In the genomic region with DNA sequence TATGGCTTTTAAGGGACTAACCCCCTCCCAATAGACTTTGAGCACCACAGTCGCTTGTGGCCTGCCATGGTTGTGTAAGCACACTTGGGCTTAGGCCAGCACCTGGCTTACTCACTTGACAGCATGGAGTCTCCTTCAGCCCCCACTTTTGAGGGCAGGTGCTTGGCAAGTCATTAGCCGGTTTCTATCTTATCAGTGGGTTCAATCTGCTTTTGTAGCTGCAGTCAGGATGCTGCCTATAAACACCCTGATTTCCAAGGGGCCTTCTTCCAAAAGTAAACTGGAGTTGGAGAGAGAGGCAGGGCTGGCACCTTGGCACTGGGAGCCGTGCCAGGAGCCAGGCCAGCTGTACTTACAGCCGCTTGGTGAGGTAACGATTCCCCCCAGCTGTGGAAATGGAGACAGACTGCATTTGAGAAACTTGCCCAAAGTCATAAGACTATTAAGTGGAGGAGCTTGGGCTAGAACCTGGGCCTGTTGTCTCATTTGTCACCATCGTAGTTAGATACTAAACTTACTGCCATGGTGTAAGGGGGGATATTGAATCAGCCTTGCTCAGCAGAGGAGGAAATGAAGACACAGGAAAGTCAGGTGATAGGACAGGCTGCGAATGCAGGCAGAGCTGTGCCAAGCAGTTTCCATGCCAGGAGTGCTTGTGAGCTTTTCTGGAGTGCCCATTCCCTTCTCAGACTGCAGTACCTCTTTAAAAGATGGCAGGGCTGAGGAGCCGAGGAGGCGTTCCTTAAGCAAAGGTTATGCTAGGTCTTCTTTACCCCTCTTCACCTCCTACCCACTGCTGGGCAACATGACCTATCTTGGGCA, we compare ENCODE assay signal across 9 cellular contexts.
A peak's percentile ranks its signal among the peaks of the same experiment; 100 is the strongest.
DNase-seq lines count a peak whose midpoint lies in the region; ATAC-seq, FAIRE-seq and TF ChIP-seq lines count a peak whose summit lies in the region.
"Had no signal": no experiment of that assay in that cellular context is flagged by ENCODE, and none has a peak within 500 bp of the region (broad histone marks: within the 10 kb centered on the region; RNA-seq: fewer than 3 reads in every experiment).

No MANE protein-coding gene starts in this region.

- no peaks in the 10 kb centered on the region for H3K9me3 Mint-ChIP-seq in WTC11

- DNase-seq in DMS153 treated with DMSO at 0.1 percent for 48 hours (lab: John Stamatoyannopoulos, UW; ENCODE audit: unreplicated experiment) (peak; percentile 89), NCI-H1105 (lab: John Stamatoyannopoulos, UW) (peak; percentile 98), WTC11 (ENCODE audit: low spot score) (no peak), myocyte (ENCODE audit: low read depth) (peak; percentile 19), hippocampal formation (lab: John Stamatoyannopoulos, UW) (no peak), RCC 7860 (ENCODE audit: low spot score) (no peak), HEK293T (ENCODE audit: extremely low spot score) (no peak)
- no peak for DNase-seq in activated CD8-positive, alpha-beta memory T cell treated with anti-CD3 and anti-CD28 coated beads, Interleukin-2, amount 50 U/mL, for 4 hours
- DNase-seq: amniotic stem cell had no signal

- CTCF ChIA-PET in WTC11 (lab: Charles Lee), result interaction anchor here (0.7 to 10.5 kb wide), 3 partner anchors 16 to 63 kb away, joined by 3 to 54 read pairs (median 3); no protein-coding TSS in a partner anchor
- CTCF ChIA-PET in HEK293T (lab: Yijun Ruan, JAX), result interaction anchor here (1.1 kb wide), 1 partner anchor 27 kb away, joined by 5 read pairs; no protein-coding TSS in a partner anchor

- FAIRE-seq in RCC 7860 (lab: Jason Lieb, UNC), result no peak

- POLR2A ChIA-PET in WTC11 (lab: Charles Lee) (no interaction called here), HEK293T (lab: Yijun Ruan, JAX) (no interaction called here)

- H3K27me3 Mint-ChIP-seq in WTC11 (ENCODE audit: low read depth), result no peaks in the 10 kb centered on the region

- peaks cover 47% of the 10 kb centered on the region for H3K4me1 Mint-ChIP-seq in WTC11

- TF ChIP-seq CTCF in WTC11 (IDR thresholded peaks at IDR 0.05), result no peak

- no peak overlapping the region for H3K4me3 Mint-ChIP-seq in WTC11

- ATAC-seq in WTC11, result no peak

- no peaks in the 10 kb centered on the region for H3K36me3 Mint-ChIP-seq in WTC11

- H3K27ac Mint-ChIP-seq in WTC11, result peak overlapping the region; percentile 38; the same call in 1 of the 2 replicates

TF ChIP-seq in WTC11, 78 proteins besides CTCF, POLR2A, EP300 and RAD21 (continues in another document):
- TF ChIP-seq, protein P1, sequence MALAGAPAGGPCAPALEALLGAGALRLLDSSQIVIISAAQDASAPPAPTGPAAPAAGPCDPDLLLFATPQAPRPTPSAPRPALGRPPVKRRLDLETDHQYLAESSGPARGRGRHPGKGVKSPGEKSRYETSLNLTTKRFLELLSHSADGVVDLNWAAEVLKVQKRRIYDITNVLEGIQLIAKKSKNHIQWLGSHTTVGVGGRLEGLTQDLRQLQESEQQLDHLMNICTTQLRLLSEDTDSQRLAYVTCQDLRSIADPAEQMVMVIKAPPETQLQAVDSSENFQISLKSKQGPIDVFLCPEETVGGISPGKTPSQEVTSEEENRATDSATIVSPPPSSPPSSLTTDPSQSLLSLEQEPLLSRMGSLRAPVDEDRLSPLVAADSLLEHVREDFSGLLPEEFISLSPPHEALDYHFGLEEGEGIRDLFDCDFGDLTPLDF (CRISPR knock-in tag; IDR thresholded peaks at IDR 0.05), result no peak
- TF ChIP-seq ZNF396 (CRISPR knock-in tag; IDR thresholded peaks at IDR 0.05; ENCODE audit: borderline replicate concordance), result no peak
- TF ChIP-seq, protein P2, sequence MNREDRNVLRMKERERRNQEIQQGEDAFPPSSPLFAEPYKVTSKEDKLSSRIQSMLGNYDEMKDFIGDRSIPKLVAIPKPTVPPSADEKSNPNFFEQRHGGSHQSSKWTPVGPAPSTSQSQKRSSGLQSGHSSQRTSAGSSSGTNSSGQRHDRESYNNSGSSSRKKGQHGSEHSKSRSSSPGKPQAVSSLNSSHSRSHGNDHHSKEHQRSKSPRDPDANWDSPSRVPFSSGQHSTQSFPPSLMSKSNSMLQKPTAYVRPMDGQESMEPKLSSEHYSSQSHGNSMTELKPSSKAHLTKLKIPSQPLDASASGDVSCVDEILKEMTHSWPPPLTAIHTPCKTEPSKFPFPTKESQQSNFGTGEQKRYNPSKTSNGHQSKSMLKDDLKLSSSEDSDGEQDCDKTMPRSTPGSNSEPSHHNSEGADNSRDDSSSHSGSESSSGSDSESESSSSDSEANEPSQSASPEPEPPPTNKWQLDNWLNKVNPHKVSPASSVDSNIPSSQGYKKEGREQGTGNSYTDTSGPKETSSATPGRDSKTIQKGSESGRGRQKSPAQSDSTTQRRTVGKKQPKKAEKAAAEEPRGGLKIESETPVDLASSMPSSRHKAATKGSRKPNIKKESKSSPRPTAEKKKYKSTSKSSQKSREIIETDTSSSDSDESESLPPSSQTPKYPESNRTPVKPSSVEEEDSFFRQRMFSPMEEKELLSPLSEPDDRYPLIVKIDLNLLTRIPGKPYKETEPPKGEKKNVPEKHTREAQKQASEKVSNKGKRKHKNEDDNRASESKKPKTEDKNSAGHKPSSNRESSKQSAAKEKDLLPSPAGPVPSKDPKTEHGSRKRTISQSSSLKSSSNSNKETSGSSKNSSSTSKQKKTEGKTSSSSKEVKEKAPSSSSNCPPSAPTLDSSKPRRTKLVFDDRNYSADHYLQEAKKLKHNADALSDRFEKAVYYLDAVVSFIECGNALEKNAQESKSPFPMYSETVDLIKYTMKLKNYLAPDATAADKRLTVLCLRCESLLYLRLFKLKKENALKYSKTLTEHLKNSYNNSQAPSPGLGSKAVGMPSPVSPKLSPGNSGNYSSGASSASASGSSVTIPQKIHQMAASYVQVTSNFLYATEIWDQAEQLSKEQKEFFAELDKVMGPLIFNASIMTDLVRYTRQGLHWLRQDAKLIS (CRISPR knock-in tag; IDR thresholded peaks at IDR 0.05; ENCODE audit: borderline replicate concordance), result no peak
- TF ChIP-seq, protein P3, sequence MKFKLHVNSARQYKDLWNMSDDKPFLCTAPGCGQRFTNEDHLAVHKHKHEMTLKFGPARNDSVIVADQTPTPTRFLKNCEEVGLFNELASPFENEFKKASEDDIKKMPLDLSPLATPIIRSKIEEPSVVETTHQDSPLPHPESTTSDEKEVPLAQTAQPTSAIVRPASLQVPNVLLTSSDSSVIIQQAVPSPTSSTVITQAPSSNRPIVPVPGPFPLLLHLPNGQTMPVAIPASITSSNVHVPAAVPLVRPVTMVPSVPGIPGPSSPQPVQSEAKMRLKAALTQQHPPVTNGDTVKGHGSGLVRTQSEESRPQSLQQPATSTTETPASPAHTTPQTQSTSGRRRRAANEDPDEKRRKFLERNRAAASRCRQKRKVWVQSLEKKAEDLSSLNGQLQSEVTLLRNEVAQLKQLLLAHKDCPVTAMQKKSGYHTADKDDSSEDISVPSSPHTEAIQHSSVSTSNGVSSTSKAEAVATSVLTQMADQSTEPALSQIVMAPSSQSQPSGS (CRISPR knock-in tag; IDR thresholded peaks at IDR 0.05; ENCODE audit: borderline replicate concordance, low read depth), result no peak

TF ChIP-seq in HEK293T, 16 proteins besides CTCF, POLR2A, EP300 and RAD21:
- TF ChIP-seq L3MBTL2 (conservative IDR thresholded peaks at IDR 0.05) (no peak), CTBP1 (IDR thresholded peaks at IDR 0.05; ENCODE audit: borderline replicate concordance) (no peak), SUZ12 (IDR thresholded peaks at IDR 0.05) (no peak), FOXK2 (IDR thresholded peaks at IDR 0.05) (no peak), FOXM1 (IDR thresholded peaks at IDR 0.05; ENCODE audit: borderline replicate concordance) (no peak), FOXA1 (IDR thresholded peaks at IDR 0.05) (no peak), SP1 (IDR thresholded peaks at IDR 0.05) (no peak), HDGF (IDR thresholded peaks at IDR 0.05; ENCODE audit: borderline replicate concordance) (no peak), ELF4 (IDR thresholded peaks at IDR 0.05) (no peak), BHLHE40 (IDR thresholded peaks at IDR 0.05; ENCODE audit: borderline replicate concordance) (no peak), NFRKB (IDR thresholded peaks at IDR 0.05) (no peak), ZNF384 (IDR thresholded peaks at IDR 0.05) (no peak), LEF1 (IDR thresholded peaks at IDR 0.05; ENCODE audit: borderline replicate concordance) (no peak), ARNT (IDR thresholded peaks at IDR 0.05) (no peak)
- TF ChIP-seq, protein P4, sequence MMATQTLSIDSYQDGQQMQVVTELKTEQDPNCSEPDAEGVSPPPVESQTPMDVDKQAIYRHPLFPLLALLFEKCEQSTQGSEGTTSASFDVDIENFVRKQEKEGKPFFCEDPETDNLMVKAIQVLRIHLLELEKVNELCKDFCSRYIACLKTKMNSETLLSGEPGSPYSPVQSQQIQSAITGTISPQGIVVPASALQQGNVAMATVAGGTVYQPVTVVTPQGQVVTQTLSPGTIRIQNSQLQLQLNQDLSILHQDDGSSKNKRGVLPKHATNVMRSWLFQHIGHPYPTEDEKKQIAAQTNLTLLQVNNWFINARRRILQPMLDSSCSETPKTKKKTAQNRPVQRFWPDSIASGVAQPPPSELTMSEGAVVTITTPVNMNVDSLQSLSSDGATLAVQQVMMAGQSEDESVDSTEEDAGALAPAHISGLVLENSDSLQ (IDR thresholded peaks at IDR 0.05), result no peak

Comparison
In these comparisons a context has a peak if more than half of its experiments do, and no peak if none do; other contexts are left out.
1. DNase-seq: peak in DMS153 treated with DMSO at 0.1 percent for 48 hours (single experiment), NCI-H1105 (single experiment) and myocyte (single experiment); none in WTC11 (single experiment), activated CD8-positive, alpha-beta memory T cell treated with anti-CD3 and anti-CD28 coated beads, Interleukin-2, amount 50 U/mL, for 4 hours (single experiment), hippocampal formation (0 of 2), RCC 7860 (single experiment) and HEK293T (single experiment).